8 cellular contexts compared by ENCODE assay signal in the genomic region with DNA sequence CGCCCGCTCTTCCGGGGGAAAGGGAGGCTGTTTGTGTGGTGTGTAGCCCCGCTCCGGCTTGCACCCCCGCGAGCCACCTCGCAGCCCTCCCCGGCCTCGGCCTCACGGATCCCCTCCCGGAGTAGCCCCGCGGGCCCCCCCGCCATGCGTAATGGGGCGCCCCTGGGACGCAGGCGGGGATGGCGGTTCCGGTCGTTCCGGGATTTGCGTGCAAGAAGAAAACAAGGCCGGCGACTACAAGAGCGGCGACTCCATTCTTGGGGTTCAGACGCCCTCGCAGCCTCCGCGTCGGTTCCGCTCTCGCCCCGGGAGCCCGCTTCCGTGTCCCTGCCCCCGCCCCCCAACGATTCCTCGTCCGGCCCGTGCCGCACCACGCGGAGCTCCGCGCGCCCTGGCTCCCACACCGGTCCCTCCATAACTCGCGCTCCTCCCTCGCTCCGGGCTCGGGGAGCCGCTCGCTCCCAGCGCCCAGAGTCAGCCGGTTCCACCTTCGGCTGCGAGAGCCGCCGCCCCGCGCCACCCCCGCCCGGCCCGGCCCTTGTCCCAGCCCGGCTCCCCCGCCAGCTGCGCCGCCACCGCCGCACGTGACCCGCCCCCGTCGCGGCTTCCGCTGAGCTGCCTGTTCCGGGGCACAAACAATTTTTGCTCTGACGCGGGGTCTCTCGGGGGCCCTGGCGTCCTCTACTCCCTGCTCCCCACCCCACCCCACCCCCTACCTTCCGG.
DNase-seq lines count a peak whose midpoint lies in the region; TF ChIP-seq lines count a peak whose summit lies in the region.

No MANE protein-coding gene starts in this region.

- H3K4me3 ChIP-seq in ectodermal cell (ENCODE audit: insufficient read depth, low read depth, low read length) (peak overlapping the region; percentile 53), mesodermal cell (ENCODE audit: extremely low read depth, insufficient read depth, low read length, poor library complexity, severe bottlenecking) (peak overlapping the region; percentile 42)

- 0% methylated on average over 83 to 86 of the region's 86 CpGs for WGBS in ectodermal cell, 2 experiments
- WGBS in mesodermal cell (ENCODE audit: insufficient coverage in 2 of 2), 2 experiments = 0 to 1% methylated on average over 9 to 37 of the region's 86 CpGs

- no peak for TF ChIP-seq RAD21 in Ishikawa (IDR thresholded peaks at IDR 0.05; ENCODE audit: low read depth)

- peaks cover 20% of the 10 kb centered on the region for H3K27me3 ChIP-seq in ectodermal cell (ENCODE audit: control insufficient read depth, insufficient read depth, low read length, poor library complexity, severe bottlenecking)

- H3K27ac ChIP-seq in ectodermal cell (ENCODE audit: insufficient read depth, low read depth, low read length, poor library complexity, severe bottlenecking) = peak overlapping the region; percentile 36
- peak overlapping the region; percentile 53 for H3K27ac ChIP-seq in mesodermal cell (ENCODE audit: low read depth, low read length, severe bottlenecking)

- H3K4me1 ChIP-seq in ectodermal cell (ENCODE audit: control insufficient read depth, insufficient read depth, low read length) (peaks cover 2% of the 10 kb centered on the region), mesodermal cell (ENCODE audit: control insufficient read depth, insufficient read depth, low read length, poor library complexity, severe bottlenecking) (peaks cover 8% of the 10 kb centered on the region)

- H3K36me3 ChIP-seq in ectodermal cell (ENCODE audit: control insufficient read depth, insufficient read depth, low read length) (no peaks in the 10 kb centered on the region), mesodermal cell (ENCODE audit: control insufficient read depth, insufficient read depth, low read length) (no peaks in the 10 kb centered on the region)

- H3K9me3 ChIP-seq in ectodermal cell (ENCODE audit: control insufficient read depth, low read length) = no peaks in the 10 kb centered on the region
- no peaks in the 10 kb centered on the region for H3K9me3 ChIP-seq in mesodermal cell (ENCODE audit: control insufficient read depth, low read length)

- no peak for TF ChIP-seq EP300 in Ishikawa (IDR thresholded peaks at IDR 0.05; ENCODE audit: borderline replicate concordance)

- peak; percentile 67 for DNase-seq in SIG-M5 treated with dmso at 0.1 percent for 504 hours (lab: John Stamatoyannopoulos, UW; ENCODE audit: unreplicated experiment)
- no peak for DNase-seq in SIG-M5 (lab: John Stamatoyannopoulos, UW)
- peak; percentile 73 for DNase-seq in activated CD4-positive, alpha-beta T cell treated with anti-CD3 and anti-CD28 coated beads, Interleukin-2, amount 50 U/mL, for 1 hour
- peak; percentile 55 to 79 for DNase-seq in stimulated activated CD8-positive, alpha-beta memory T cell treated with anti-CD3 and anti-CD28 coated beads, Interleukin-7, amount 100 ng/mL, for 4 hours (ENCODE audit: low read depth in 2 of 2)
- no peak for DNase-seq in cortex of kidney (lab: John Stamatoyannopoulos, UW)

TF ChIP-seq in Ishikawa, 13 proteins besides CTCF, POLR2A, EP300 and RAD21:
- TF ChIP-seq TEAD4 (IDR thresholded peaks at IDR 0.05) (no peak), TCF12 (IDR thresholded peaks at IDR 0.05; ENCODE audit: low read depth) (no peak), ZBTB7A (IDR thresholded peaks at IDR 0.05; ENCODE audit: low read depth) (0 out of 2 replicates have a peak, but pooled peaks have one; percentile 43), FOXM1 (IDR thresholded peaks at IDR 0.05; ENCODE audit: borderline replicate concordance, low read depth) (no peak), TAF1 (IDR thresholded peaks at IDR 0.05; ENCODE audit: low read depth) (peak; percentile 23), CREB1 (IDR thresholded peaks at IDR 0.05; ENCODE audit: low read depth) (0 out of 2 replicates have a peak, but pooled peaks have one; percentile 17), NFIC (IDR thresholded peaks at IDR 0.05) (no peak), EGR1 (IDR thresholded peaks at IDR 0.05) (0 out of 2 replicates have a peak, but pooled peaks have one; percentile 37), YY1 (IDR thresholded peaks at IDR 0.05; ENCODE audit: low read depth) (no peak), CEBPB (IDR thresholded peaks at IDR 0.05) (no peak)
- TF ChIP-seq, protein P1, sequence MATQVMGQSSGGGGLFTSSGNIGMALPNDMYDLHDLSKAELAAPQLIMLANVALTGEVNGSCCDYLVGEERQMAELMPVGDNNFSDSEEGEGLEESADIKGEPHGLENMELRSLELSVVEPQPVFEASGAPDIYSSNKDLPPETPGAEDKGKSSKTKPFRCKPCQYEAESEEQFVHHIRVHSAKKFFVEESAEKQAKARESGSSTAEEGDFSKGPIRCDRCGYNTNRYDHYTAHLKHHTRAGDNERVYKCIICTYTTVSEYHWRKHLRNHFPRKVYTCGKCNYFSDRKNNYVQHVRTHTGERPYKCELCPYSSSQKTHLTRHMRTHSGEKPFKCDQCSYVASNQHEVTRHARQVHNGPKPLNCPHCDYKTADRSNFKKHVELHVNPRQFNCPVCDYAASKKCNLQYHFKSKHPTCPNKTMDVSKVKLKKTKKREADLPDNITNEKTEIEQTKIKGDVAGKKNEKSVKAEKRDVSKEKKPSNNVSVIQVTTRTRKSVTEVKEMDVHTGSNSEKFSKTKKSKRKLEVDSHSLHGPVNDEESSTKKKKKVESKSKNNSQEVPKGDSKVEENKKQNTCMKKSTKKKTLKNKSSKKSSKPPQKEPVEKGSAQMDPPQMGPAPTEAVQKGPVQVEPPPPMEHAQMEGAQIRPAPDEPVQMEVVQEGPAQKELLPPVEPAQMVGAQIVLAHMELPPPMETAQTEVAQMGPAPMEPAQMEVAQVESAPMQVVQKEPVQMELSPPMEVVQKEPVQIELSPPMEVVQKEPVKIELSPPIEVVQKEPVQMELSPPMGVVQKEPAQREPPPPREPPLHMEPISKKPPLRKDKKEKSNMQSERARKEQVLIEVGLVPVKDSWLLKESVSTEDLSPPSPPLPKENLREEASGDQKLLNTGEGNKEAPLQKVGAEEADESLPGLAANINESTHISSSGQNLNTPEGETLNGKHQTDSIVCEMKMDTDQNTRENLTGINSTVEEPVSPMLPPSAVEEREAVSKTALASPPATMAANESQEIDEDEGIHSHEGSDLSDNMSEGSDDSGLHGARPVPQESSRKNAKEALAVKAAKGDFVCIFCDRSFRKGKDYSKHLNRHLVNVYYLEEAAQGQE (IDR thresholded peaks at IDR 0.05; ENCODE audit: low read depth) = no peak
- TF ChIP-seq, protein P2, sequence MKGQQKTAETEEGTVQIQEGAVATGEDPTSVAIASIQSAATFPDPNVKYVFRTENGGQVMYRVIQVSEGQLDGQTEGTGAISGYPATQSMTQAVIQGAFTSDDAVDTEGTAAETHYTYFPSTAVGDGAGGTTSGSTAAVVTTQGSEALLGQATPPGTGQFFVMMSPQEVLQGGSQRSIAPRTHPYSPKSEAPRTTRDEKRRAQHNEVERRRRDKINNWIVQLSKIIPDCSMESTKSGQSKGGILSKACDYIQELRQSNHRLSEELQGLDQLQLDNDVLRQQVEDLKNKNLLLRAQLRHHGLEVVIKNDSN (IDR thresholded peaks at IDR 0.05) = peak; percentile 88
- TF ChIP-seq, protein P3, sequence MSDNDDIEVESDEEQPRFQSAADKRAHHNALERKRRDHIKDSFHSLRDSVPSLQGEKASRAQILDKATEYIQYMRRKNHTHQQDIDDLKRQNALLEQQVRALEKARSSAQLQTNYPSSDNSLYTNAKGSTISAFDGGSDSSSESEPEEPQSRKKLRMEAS (IDR thresholded peaks at IDR 0.05) = peak; percentile 23; the same call in 1 of the 2 replicates

Comparison
In these comparisons a context has a peak if more than half of its experiments do, and no peak if none do; other contexts are left out.
1. DNase-seq: peak in SIG-M5 treated with dmso at 0.1 percent for 504 hours (single experiment), activated CD4-positive, alpha-beta T cell treated with anti-CD3 and anti-CD28 coated beads, Interleukin-2, amount 50 U/mL, for 1 hour (single experiment) and stimulated activated CD8-positive, alpha-beta memory T cell treated with anti-CD3 and anti-CD28 coated beads, Interleukin-7, amount 100 ng/mL, for 4 hours (2 of 2); none in SIG-M5 (single experiment) and cortex of kidney (single experiment).